30 cellular contexts compared by ENCODE assay signal in genomic region chr7:25181537-25181936, GRCh38. TPM values are rescaled to one million over a fixed set of nuclear protein-coding genes. Genes with fewer than 3 reads are reported as not detected.
DNase-seq lines count a peak whose midpoint lies in the region; ATAC-seq and TF ChIP-seq lines count a peak whose summit lies in the region.
"Had no signal": no experiment of that assay in that cellular context is flagged by ENCODE, and none has a peak within 500 bp of the region (broad histone marks: within the 10 kb centered on the region; RNA-seq: fewer than 3 reads in every experiment).

No MANE protein-coding gene starts in this region.

- DNase-seq in activated naive CD4-positive, alpha-beta T cell treated with anti-CD3 and anti-CD28 coated beads, Interleukin-2, amount 50 U/mL, for 16 hours, result no peak
- DNase-seq in KBM-7 (peak; percentile 19), heart right ventricle (no peak), SW 1271 (lab: John Stamatoyannopoulos, UW) (no peak)
- no peak for DNase-seq in central memory CD8-positive, alpha-beta T cell (ENCODE audit: low spot score in 2 of 2)
- DNase-seq in effector CD4-positive, alpha-beta T cell, result no peak
- DNase-seq: activated CD4-positive, alpha-beta T cell treated with anti-CD3 and anti-CD28 coated beads for 4 hours; activated effector memory CD4-positive, alpha-beta T cell treated with Interleukin-2 at 50 U/mL for 16 hours; colonic mucosa; effector memory CD8-positive, alpha-beta T cell; foreskin melanocyte; left ventricle myocardium inferior; NCI-H1417 treated with DMSO at 0.1 percent for 48 hours; NCI-H2081 treated with DMSO at 0.1 percent for 48 hours; PC-3; right cardiac atrium; SHP77; spleen; stimulated activated CD4-positive, alpha-beta T cell treated with anti-CD3 and anti-CD28 coated beads, Interleukin-2, amount 100 ng/mL, for 48 hours; testis; uterus had no signal

- intact Hi-C loops in heart right ventricle (cut with DNase I), result loop anchor here in 1 of 10 donors (5.0 kb wide), 1 partner anchor 199 kb away; the partner anchor contains the start of gene OSBPL3

- H3K9me3 Mint-ChIP-seq in activated naive CD4-positive, alpha-beta T cell treated with anti-CD3 and anti-CD28 coated beads, Interleukin-2, amount 50 U/mL, for 24 hours, result no peaks in the 10 kb centered on the region
- no peaks in the 10 kb centered on the region for H3K9me3 Mint-ChIP-seq in central memory CD8-positive, alpha-beta T cell
- H3K9me3 Mint-ChIP-seq: effector memory CD8-positive, alpha-beta T cell; stimulated activated memory B cell treated with anti-CD40 and anti-IgM and Interleukin-4, amounts not matched to agents 10 μg/mL and 1 μg/mL and 100 μg/mL, for 72 hours had no signal

- no peak for TF ChIP-seq CTCF in heart right ventricle (IDR thresholded peaks at IDR 0.05)

- peaks cover 0 to 4% (median 0%) of the 10 kb centered on the region in 9 donors for H3K36me3 ChIP-seq in heart right ventricle
- H3K36me3 ChIP-seq: adrenal gland, colonic mucosa, esophagus muscularis mucosa, left ventricle myocardium inferior, uterus had no signal

- peak overlapping the region; percentile 87 for H3K4me3 Mint-ChIP-seq in activated naive CD4-positive, alpha-beta T cell treated with anti-CD3 and anti-CD28 coated beads, Interleukin-2, amount 50 U/mL, for 24 hours
- H3K4me3 Mint-ChIP-seq in central memory CD8-positive, alpha-beta T cell, result peak overlapping the region; percentile 82

- no peaks in the 10 kb centered on the region for H3K9me3 ChIP-seq in heart right ventricle
- H3K9me3 ChIP-seq: adrenal gland, colonic mucosa, esophagus muscularis mucosa, left ventricle myocardium inferior, spleen, testis, uterus had no signal

- no peak for ATAC-seq in central memory CD8-positive, alpha-beta T cell (replicated peaks; ENCODE audit: extremely low read depth, poor library complexity, severe bottlenecking)
- no peak for ATAC-seq in heart right ventricle
- ATAC-seq: effector memory CD8-positive, alpha-beta T cell; PC-3; right cardiac atrium; stimulated activated memory B cell treated with anti-CD40 and anti-IgM and Interleukin-4, amounts not matched to agents 10 μg/mL and 1 μg/mL and 100 μg/mL, for 72 hours had no signal

- H3K27ac ChIP-seq in heart right ventricle, result no peak overlapping the region
- H3K27ac ChIP-seq: C4-2B, colonic mucosa, left ventricle myocardium inferior, parathyroid adenoma, testis, uterus had no signal

- H3K27me3 Mint-ChIP-seq in activated naive CD4-positive, alpha-beta T cell treated with anti-CD3 and anti-CD28 coated beads, Interleukin-2, amount 50 U/mL, for 24 hours, result no peaks in the 10 kb centered on the region
- peaks cover 22% of the 10 kb centered on the region for H3K27me3 Mint-ChIP-seq in central memory CD8-positive, alpha-beta T cell
- H3K27me3 Mint-ChIP-seq: stimulated activated memory B cell treated with anti-CD40 and anti-IgM and Interleukin-4, amounts not matched to agents 10 μg/mL and 1 μg/mL and 100 μg/mL, for 72 hours had no signal

- WGBS in heart right ventricle, 2 donors, result 90 to 91% methylated on average over 3 of the region's 3 CpGs

- H3K4me1 ChIP-seq in heart right ventricle, result peaks cover 0 to 8% (median 6%) of the 10 kb centered on the region in 9 donors
- H3K4me1 ChIP-seq: adrenal gland, testis, uterus had no signal

- H3K36me3 Mint-ChIP-seq in activated naive CD4-positive, alpha-beta T cell treated with anti-CD3 and anti-CD28 coated beads, Interleukin-2, amount 50 U/mL, for 24 hours, result peaks cover 2% of the 10 kb centered on the region
- peaks cover 7% of the 10 kb centered on the region for H3K36me3 Mint-ChIP-seq in central memory CD8-positive, alpha-beta T cell (ENCODE audit: insufficient read depth)

- in situ Hi-C loops in KBM-7 (cut with MboI; ENCODE audit: low pct_unique_long_range_greater_than_20kb, low sequenced_read_pairs), result no loop called here

- no peak overlapping the region for H3K27ac Mint-ChIP-seq in activated naive CD4-positive, alpha-beta T cell treated with anti-CD3 and anti-CD28 coated beads, Interleukin-2, amount 50 U/mL, for 24 hours
- no peak overlapping the region for H3K27ac Mint-ChIP-seq in central memory CD8-positive, alpha-beta T cell (ENCODE audit: low read depth)

- no peak overlapping the region for H3K4me3 ChIP-seq in heart right ventricle
- H3K4me3 ChIP-seq: adrenal gland, colonic mucosa had no signal

- peaks cover 12% of the 10 kb centered on the region for H3K4me1 Mint-ChIP-seq in activated naive CD4-positive, alpha-beta T cell treated with anti-CD3 and anti-CD28 coated beads, Interleukin-2, amount 50 U/mL, for 24 hours
- H3K4me1 Mint-ChIP-seq in central memory CD8-positive, alpha-beta T cell, result peaks cover 19% of the 10 kb centered on the region

- H3K27me3 ChIP-seq in heart right ventricle, result peaks cover 0 to 4% (median 0%) of the 10 kb centered on the region in 7 donors
- H3K27me3 ChIP-seq: adrenal gland, colonic mucosa, esophagus muscularis mucosa, testis, uterus had no signal

RNA-seq across cellular contexts. Expression of gene NPVF, which starts 46.7 kb away (rescaled TPM):
- not detected for total RNA-seq in heart right ventricle
- polyA plus RNA-seq in heart right ventricle, result not detected
- total RNA-seq: adrenal gland, colonic mucosa, esophagus muscularis mucosa, left ventricle myocardium inferior, mesenteric fat pad, NCI-H460, PC-3, right cardiac atrium, spleen, testis, uterus had no signal
- polyA plus RNA-seq: adrenal gland, AG04450, right cardiac atrium, spleen had no signal

RNA-seq across cellular contexts. Expression of gene CYCS, which starts 56.5 kb away (rescaled TPM):
- total RNA-seq in heart right ventricle, result 100 to 1,000 TPM; 440 to 896 (median 676) TPM
- 100 to 1,000 TPM; 315 to 417 TPM for polyA plus RNA-seq in heart right ventricle
